22 cellular contexts compared by ENCODE assay signal in genomic region chr19:12701596-12702282, GRCh38. TPM values are rescaled to one million over a fixed set of nuclear protein-coding genes. Genes with fewer than 3 reads are reported as not detected.
DNase-seq lines count a peak whose midpoint lies in the region; ATAC-seq and TF ChIP-seq lines count a peak whose summit lies in the region.
"Had no signal": no experiment of that assay in that cellular context is flagged by ENCODE, and none has a peak within 500 bp of the region (broad histone marks: within the 10 kb centered on the region; RNA-seq: fewer than 3 reads in every experiment).

No MANE protein-coding gene starts in this region.

- no peak for DNase-seq in activated T-cell treated with anti-CD3 and anti-CD28 coated beads, Interleukin-2, amount 50 U/mL, for 24 hours
- no peak for DNase-seq in activated T-cell treated with anti-CD3 and anti-CD28 coated beads, Interleukin-2, amount 50 U/mL, for 1 hour
- DNase-seq in glutamatergic neuron (no peak), sciatic nerve (ENCODE audit: low spot score) (peak; percentile 59), left lobe of liver (ENCODE audit: low spot score) (no peak)
- DNase-seq: BE2C; Caco-2; CD4-positive, alpha-beta T cell; GF-D8; GM23248; NCI-H1417 treated with DMSO at 0.1 percent for 48 hours; NCI-H1930; NCI-H345; NCI-H526 treated with DMSO at 0.1 percent for 48 hours; NK-92 treated with Interleukin-12 subunit alpha and Interleukin-12 subunit beta, amount 100 ng/mL, for 24 hours; SHP77 treated with DMSO at 0.1 percent for 48 hours; SK-N-SH; T-cell had no signal

- no peaks in the 10 kb centered on the region for H3K9me3 Mint-ChIP-seq in activated T-cell treated with anti-CD3 and anti-CD28 coated beads, Interleukin-2, amount 50 U/mL, for 24 hours
- H3K9me3 Mint-ChIP-seq in glutamatergic neuron (ENCODE audit: unreplicated experiment), result peaks cover 11% of the 10 kb centered on the region
- H3K9me3 Mint-ChIP-seq: CD4-positive, alpha-beta T cell; T-cell had no signal

- H3K27ac Mint-ChIP-seq in activated T-cell treated with anti-CD3 and anti-CD28 coated beads, Interleukin-2, amount 50 U/mL, for 24 hours, result peak overlapping the region; percentile 29
- H3K27ac Mint-ChIP-seq in glutamatergic neuron (ENCODE audit: unreplicated experiment), result peak overlapping the region; percentile 59
- H3K27ac Mint-ChIP-seq: CD4-positive, alpha-beta T cell; T-cell had no signal

- no peak for ATAC-seq in sciatic nerve
- no peak for ATAC-seq in left lobe of liver
- ATAC-seq in HG02763 (IDR thresholded peaks at IDR 0.05; ENCODE audit: unreplicated experiment), result no peak
- ATAC-seq: T-cell had no signal

- no peak overlapping the region for H3K4me3 Mint-ChIP-seq in activated T-cell treated with anti-CD3 and anti-CD28 coated beads, Interleukin-2, amount 50 U/mL, for 24 hours
- no peak overlapping the region for H3K4me3 Mint-ChIP-seq in glutamatergic neuron (ENCODE audit: unreplicated experiment)
- H3K4me3 Mint-ChIP-seq: CD4-positive, alpha-beta T cell; T-cell had no signal

- H3K27me3 Mint-ChIP-seq in activated T-cell treated with anti-CD3 and anti-CD28 coated beads, Interleukin-2, amount 50 U/mL, for 24 hours, result no peaks in the 10 kb centered on the region
- no peaks in the 10 kb centered on the region for H3K27me3 Mint-ChIP-seq in glutamatergic neuron (ENCODE audit: unreplicated experiment)
- H3K27me3 Mint-ChIP-seq: CD4-positive, alpha-beta T cell; T-cell had no signal

- intact Hi-C loops in sciatic nerve (cut with DNase I), result no loop called here

- no peak for TF ChIP-seq CTCF in glutamatergic neuron (IDR thresholded peaks at IDR 0.05; ENCODE audit: partially characterized antibody, unreplicated experiment)

- peaks cover 86% of the 10 kb centered on the region for H3K36me3 Mint-ChIP-seq in activated T-cell treated with anti-CD3 and anti-CD28 coated beads, Interleukin-2, amount 50 U/mL, for 24 hours (ENCODE audit: low read depth)
- H3K36me3 Mint-ChIP-seq in glutamatergic neuron (ENCODE audit: unreplicated experiment), result no peaks in the 10 kb centered on the region

- H3K4me1 Mint-ChIP-seq in activated T-cell treated with anti-CD3 and anti-CD28 coated beads, Interleukin-2, amount 50 U/mL, for 24 hours (ENCODE audit: low read depth), result peaks cover 13% of the 10 kb centered on the region
- H3K4me1 Mint-ChIP-seq in glutamatergic neuron (ENCODE audit: low read depth, unreplicated experiment), result peaks cover 4% of the 10 kb centered on the region

RNA-seq across cellular contexts. Expression of gene FBXW9, which starts 5.3 kb away (rescaled TPM):
- total RNA-seq in glutamatergic neuron (ENCODE audit: unreplicated experiment) (7.4 TPM), sciatic nerve (3.6 TPM), left lobe of liver (3.3 TPM)

RNA-seq across cellular contexts. Expression of gene GNG14, which starts 13.9 kb away (rescaled TPM):
- not detected for total RNA-seq in glutamatergic neuron (ENCODE audit: unreplicated experiment)
- not detected for total RNA-seq in sciatic nerve
- not detected for total RNA-seq in left lobe of liver
- total RNA-seq: A172; Caco-2; CD4-positive, alpha-beta T cell; GM23248; MCF 10A; RPMI7951; T-cell had no signal

RNA-seq across cellular contexts. Expression of gene DHPS, which starts 20.1 kb away (rescaled TPM):
- total RNA-seq in glutamatergic neuron (ENCODE audit: unreplicated experiment), result 116 TPM
- 77.1 TPM for total RNA-seq in sciatic nerve
- total RNA-seq in left lobe of liver, result 41.6 TPM

RNA-seq across cellular contexts. Expression of gene TNPO2, which starts 22.0 kb away (rescaled TPM):
- total RNA-seq in glutamatergic neuron (ENCODE audit: unreplicated experiment), result 135 TPM
- 70.6 TPM for total RNA-seq in sciatic nerve
- total RNA-seq in left lobe of liver, result 19.5 TPM

RNA-seq across cellular contexts. Expression of gene TRIR, which starts 32.7 kb away (rescaled TPM):
- total RNA-seq in glutamatergic neuron (ENCODE audit: unreplicated experiment) (204 TPM), sciatic nerve (128 TPM), left lobe of liver (91.0 TPM)
